Comparison of ENCODE assay signal across 1 cellular context in genomic region chr15:92817339-92817886, GRCh38.
TF ChIP-seq lines count a peak whose summit lies in the region.

No MANE protein-coding gene starts in this region.

TF ChIP-seq in K562, 482 proteins besides CTCF, POLR2A, EP300 and RAD21 (continued from another document):
- TF ChIP-seq UBTF (IDR thresholded peaks at IDR 0.05; ENCODE audit: borderline replicate concordance in 1 of 2, low read depth in 2 of 2, low read length in 2 of 2) (0 out of 4 replicates have a peak, but pooled peaks of 1 of the 2 experiments have one; percentile 30), TOE1 (IDR thresholded peaks at IDR 0.05; ENCODE audit: borderline replicate concordance) (0 out of 2 replicates have a peak, but pooled peaks have one; percentile 39), TOE1 (CRISPR knock-in tag; IDR thresholded peaks at IDR 0.05; ENCODE audit: borderline replicate concordance, low read depth) (no peak), VEZF1 (CRISPR knock-in tag; IDR thresholded peaks at IDR 0.05) (peak; percentile 50; the same call in 1 of the 2 replicates), HMG20A (CRISPR knock-in tag; conservative IDR thresholded peaks at IDR 0.05) (no peak), ZNF24 (IDR thresholded peaks at IDR 0.05) (no peak), ZBTB49 (CRISPR knock-in tag; IDR thresholded peaks at IDR 0.05; ENCODE audit: borderline replicate concordance) (no peak), GABPA (tag; conservative IDR thresholded peaks at IDR 0.05; ENCODE audit: low read depth) (0 out of 2 replicates have a peak, but pooled peaks have one; percentile 27), TARDBP (IDR thresholded peaks at IDR 0.05) (no peak), ZNF589 (CRISPR knock-in tag; IDR thresholded peaks at IDR 0.05; ENCODE audit: low read depth) (no peak), PBX2 (CRISPR knock-in tag; IDR thresholded peaks at IDR 0.05; ENCODE audit: low read depth) (no peak), PBX2 (tag; conservative IDR thresholded peaks at IDR 0.05; ENCODE audit: low read depth) (peak; percentile 90)
